Comparison of ENCODE assay signal across 9 cellular contexts in genomic region chr6:15023448-15023847, GRCh38.
A peak's percentile ranks its signal among the peaks of the same experiment; 100 is the strongest.
DNase-seq lines count a peak whose midpoint lies in the region; ATAC-seq and TF ChIP-seq lines count a peak whose summit lies in the region.
"Had no signal": no experiment of that assay in that cellular context is flagged by ENCODE, and none has a peak within 500 bp of the region (broad histone marks: within the 10 kb centered on the region; RNA-seq: fewer than 3 reads in every experiment).

No MANE protein-coding gene starts in this region.

- peaks cover 22% of the 10 kb centered on the region for H3K4me1 Mint-ChIP-seq in activated CD4-positive, alpha-beta T cell treated with anti-CD3 and anti-CD28 coated beads for 36 hours
- peaks cover 37% of the 10 kb centered on the region for H3K4me1 Mint-ChIP-seq in activated T-helper 2 cell treated with anti-CD3 and anti-CD28 coated beads, Interferon-gamma antibody, Interleukin-2, Interleukin-4, amounts not matched to agents 10 μg/mL and 5 μg/mL and 100 μg/mL, durations not matched to agents 14 hours and 24 hours and 36 hours (ENCODE audit: low read depth)

- CTCF ChIA-PET in activated CD4-positive, alpha-beta T cell treated with anti-CD3 and anti-CD28 coated beads for 36 hours (lab: Charles Lee), result interaction anchor here (1.2 kb wide), 1 partner anchor 812 kb away, joined by 3 read pairs; no protein-coding TSS in a partner anchor

- H3K4me3 Mint-ChIP-seq in activated CD4-positive, alpha-beta T cell treated with anti-CD3 and anti-CD28 coated beads for 36 hours, result peak overlapping the region; percentile 37
- H3K4me3 Mint-ChIP-seq in activated T-helper 2 cell treated with anti-CD3 and anti-CD28 coated beads, Interferon-gamma antibody, Interleukin-2, Interleukin-4, amounts not matched to agents 10 μg/mL and 5 μg/mL and 100 μg/mL, durations not matched to agents 14 hours and 24 hours and 36 hours (ENCODE audit: low read depth), result no peak overlapping the region

- no peak for TF ChIP-seq CTCF in left ventricle myocardium inferior (IDR thresholded peaks at IDR 0.05; ENCODE audit: borderline replicate concordance)

- H3K27ac Mint-ChIP-seq in activated CD4-positive, alpha-beta T cell treated with anti-CD3 and anti-CD28 coated beads for 36 hours, result peak overlapping the region; percentile 89
- H3K27ac Mint-ChIP-seq in activated T-helper 2 cell treated with anti-CD3 and anti-CD28 coated beads, Interferon-gamma antibody, Interleukin-2, Interleukin-4, amounts not matched to agents 10 μg/mL and 5 μg/mL and 100 μg/mL, durations not matched to agents 14 hours and 24 hours and 36 hours, result peak overlapping the region; percentile 91

- H3K36me3 ChIP-seq in left ventricle myocardium inferior, result no peaks in the 10 kb centered on the region

- H3K9me3 ChIP-seq in left ventricle myocardium inferior (replicated peaks), result no peaks in the 10 kb centered on the region

- no peaks in the 10 kb centered on the region for H3K27me3 ChIP-seq in left ventricle myocardium inferior (ENCODE audit: low read depth)

- H3K36me3 Mint-ChIP-seq in activated CD4-positive, alpha-beta T cell treated with anti-CD3 and anti-CD28 coated beads for 36 hours (ENCODE audit: low read depth), result no peaks in the 10 kb centered on the region
- no peaks in the 10 kb centered on the region for H3K36me3 Mint-ChIP-seq in activated T-helper 2 cell treated with anti-CD3 and anti-CD28 coated beads, Interferon-gamma antibody, Interleukin-2, Interleukin-4, amounts not matched to agents 10 μg/mL and 5 μg/mL and 100 μg/mL, durations not matched to agents 14 hours and 24 hours and 36 hours (ENCODE audit: low read depth)

- DNase-seq in activated CD4-positive, alpha-beta T cell treated with anti-CD3 and anti-CD28 coated beads for 36 hours, result peak; percentile 85
- DNase-seq in activated CD4-positive, alpha-beta T cell treated with anti-CD3 and anti-CD28 coated beads for 1 hour, result no peak
- DNase-seq in activated T-helper 2 cell treated with anti-CD3 and anti-CD28 coated beads, Interferon-gamma antibody, Interleukin-2, Interleukin-4, amounts not matched to agents 10 μg/mL and 5 μg/mL and 100 μg/mL, durations not matched to agents 14 hours and 24 hours and 36 hours (ENCODE audit: low spot score), result peak; percentile 28
- peak; percentile 54 to 85 for DNase-seq in stimulated activated CD8-positive, alpha-beta memory T cell treated with anti-CD3 and anti-CD28 coated beads, Interleukin-7, amount 100 ng/mL, for 48 hours (ENCODE audit: extremely low read depth in 1 of 2, low read depth in 1 of 2)
- DNase-seq in epidermal melanocyte (ENCODE audit: insufficient read length, low spot score) (no peak), NCI-H2196 (lab: John Stamatoyannopoulos, UW; ENCODE audit: unreplicated experiment) (no peak), left ventricle myocardium inferior (no peak)
- DNase-seq: NCI-H1694 treated with DMSO at 0.1 percent for 48 hours had no signal

- H3K9me3 Mint-ChIP-seq in activated CD4-positive, alpha-beta T cell treated with anti-CD3 and anti-CD28 coated beads for 36 hours (ENCODE audit: low read depth), result no peaks in the 10 kb centered on the region
- H3K9me3 Mint-ChIP-seq in activated T-helper 2 cell treated with anti-CD3 and anti-CD28 coated beads, Interferon-gamma antibody, Interleukin-2, Interleukin-4, amounts not matched to agents 10 μg/mL and 5 μg/mL and 100 μg/mL, durations not matched to agents 14 hours and 24 hours and 36 hours, result no peaks in the 10 kb centered on the region

- intact Hi-C loops in activated CD4-positive, alpha-beta T cell treated with anti-CD3 and anti-CD28 coated beads for 36 hours (cut with DNase I, micrococcal nuclease), result loop anchor here (1.0 kb wide), 9 partner anchors 148 to 348 kb away; no protein-coding TSS in a partner anchor
- intact Hi-C loops in activated T-helper 2 cell treated with anti-CD3 and anti-CD28 coated beads, Interferon-gamma antibody, Interleukin-2, Interleukin-4, amounts not matched to agents 10 μg/mL and 5 μg/mL and 100 μg/mL, durations not matched to agents 14 hours and 24 hours and 36 hours (cut with micrococcal nuclease), result loop anchor here (1.0 kb wide), 2 partner anchors 146 to 161 kb away; no protein-coding TSS in a partner anchor
- intact Hi-C loops in left ventricle myocardium inferior (cut with micrococcal nuclease), result no loop called here

- H3K27me3 Mint-ChIP-seq in activated CD4-positive, alpha-beta T cell treated with anti-CD3 and anti-CD28 coated beads for 36 hours, result no peaks in the 10 kb centered on the region
- no peaks in the 10 kb centered on the region for H3K27me3 Mint-ChIP-seq in activated T-helper 2 cell treated with anti-CD3 and anti-CD28 coated beads, Interferon-gamma antibody, Interleukin-2, Interleukin-4, amounts not matched to agents 10 μg/mL and 5 μg/mL and 100 μg/mL, durations not matched to agents 14 hours and 24 hours and 36 hours (ENCODE audit: low read depth)

- POLR2A ChIA-PET in activated CD4-positive, alpha-beta T cell treated with anti-CD3 and anti-CD28 coated beads for 36 hours (lab: Charles Lee), result interaction anchor here (0.5 to 1.0 kb wide), 3 partner anchors 237 to 280 kb away, joined by 3 to 6 read pairs (median 4); no protein-coding TSS in a partner anchor

- H3K4me1 ChIP-seq in left ventricle myocardium inferior, result no peaks in the 10 kb centered on the region

- peak; percentile 98 for ATAC-seq in activated CD4-positive, alpha-beta T cell treated with anti-CD3 and anti-CD28 coated beads for 36 hours
- ATAC-seq in HG03378 (IDR thresholded peaks at IDR 0.05; ENCODE audit: unreplicated experiment), result peak; percentile 95

- no peak overlapping the region for H3K4me3 ChIP-seq in left ventricle myocardium inferior

- no peak overlapping the region for H3K27ac ChIP-seq in left ventricle myocardium inferior (replicated peaks)

Comparison
In these comparisons a context has a peak if more than half of its experiments do, and no peak if none do; other contexts are left out.
1. DNase-seq: peak in activated CD4-positive, alpha-beta T cell treated with anti-CD3 and anti-CD28 coated beads for 36 hours (single experiment), activated T-helper 2 cell treated with anti-CD3 and anti-CD28 coated beads, Interferon-gamma antibody, Interleukin-2, Interleukin-4, amounts not matched to agents 10 μg/mL and 5 μg/mL and 100 μg/mL, durations not matched to agents 14 hours and 24 hours and 36 hours (single experiment) and stimulated activated CD8-positive, alpha-beta memory T cell treated with anti-CD3 and anti-CD28 coated beads, Interleukin-7, amount 100 ng/mL, for 48 hours (2 of 2); none in activated CD4-positive, alpha-beta T cell treated with anti-CD3 and anti-CD28 coated beads for 1 hour (single experiment), epidermal melanocyte (single experiment), NCI-H2196 (single experiment) and left ventricle myocardium inferior (single experiment).